ENCODE assay signal across 8 cellular contexts in the genomic region with DNA sequence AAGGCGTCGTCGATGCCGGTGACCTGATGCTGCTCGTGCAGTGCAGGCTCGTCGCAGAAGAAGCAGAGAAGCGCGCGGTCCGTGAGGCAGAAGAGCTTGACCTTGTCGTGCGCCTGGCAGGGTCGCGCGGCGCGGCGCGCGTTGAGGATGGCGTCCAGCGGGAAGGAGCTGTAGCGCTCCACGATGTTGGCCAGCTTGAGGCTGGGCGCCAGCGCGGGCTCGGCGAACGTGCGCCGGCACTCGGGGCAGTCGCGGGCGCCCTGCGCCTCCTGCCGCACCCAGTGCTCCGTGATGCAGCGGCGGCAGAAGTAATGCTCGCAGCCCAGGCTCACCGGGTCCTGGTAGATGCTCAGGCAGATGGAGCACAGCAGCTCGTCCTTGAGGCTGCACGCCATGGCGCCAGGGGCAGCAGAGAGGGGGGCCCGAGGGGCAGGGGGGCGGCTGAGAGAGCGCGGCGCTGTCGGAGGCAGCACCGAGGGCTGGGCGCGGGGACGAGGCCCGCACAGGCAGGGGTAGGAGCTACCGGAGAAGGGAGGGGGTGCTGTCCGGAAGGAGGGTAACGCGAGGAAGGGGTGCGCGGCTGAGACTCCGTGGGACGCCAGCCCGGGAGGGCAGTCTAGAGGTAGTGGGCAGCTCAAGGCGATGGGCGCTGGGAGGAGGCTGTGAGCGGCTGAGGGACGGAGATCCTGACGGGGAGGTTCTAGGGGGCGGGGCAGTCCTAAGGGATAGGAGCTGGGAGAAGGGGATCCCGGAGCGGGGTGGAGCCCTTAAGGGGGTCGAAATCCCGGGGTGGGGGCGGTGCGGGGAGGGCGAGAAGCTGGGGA. TPM values are rescaled to one million over a fixed set of nuclear protein-coding genes. Genes with fewer than 3 reads are reported as not detected.
A peak's percentile ranks its signal among the peaks of the same experiment; 100 is the strongest.
DNase-seq lines count a peak whose midpoint lies in the region; ATAC-seq, FAIRE-seq and TF ChIP-seq lines count a peak whose summit lies in the region.

No MANE protein-coding gene starts in this region.

- no peaks in the 10 kb centered on the region for H3K9me3 ChIP-seq in pancreas

- peak overlapping the region; percentile 61 to 86 (median 82) for H3K4me3 ChIP-seq in pancreas

- WGBS in pancreas, 2 donors, result 1% methylated on average over 66 to 80 of the region's 80 CpGs

- no peak overlapping the region for H3K27ac ChIP-seq in pancreas

- no peak for TF ChIP-seq CTCF in pancreas (IDR thresholded peaks at IDR 0.05)

- no peak for FAIRE-seq in pancreas (lab: Jason Lieb, UNC)

- no peaks in the 10 kb centered on the region for H3K4me1 ChIP-seq in pancreas

- H3K36me3 ChIP-seq in pancreas, result no peaks in the 10 kb centered on the region

- no peaks in the 10 kb centered on the region for H3K36me3 Mint-ChIP-seq in activated T-helper 2 cell treated with anti-CD3 and anti-CD28 coated beads, Interferon-gamma antibody, Interleukin-2, Interleukin-4, amounts not matched to agents 10 μg/mL and 5 μg/mL and 100 μg/mL, durations not matched to agents 14 hours and 24 hours and 36 hours (ENCODE audit: low read depth)

- peak; percentile 70 to 81 (median 74) for DNase-seq in NCI-H1417 (lab: John Stamatoyannopoulos, UW)
- DNase-seq in NCI-H1417 treated with DMSO at 0.1 percent for 48 hours (lab: John Stamatoyannopoulos, UW), result no peak
- DNase-seq in NCI-H748 (lab: John Stamatoyannopoulos, UW; ENCODE audit: unreplicated experiment), result peak; percentile 54
- DNase-seq in activated T-helper 2 cell treated with anti-CD3 and anti-CD28 coated beads, Interferon-gamma antibody, Interleukin-2, Interleukin-4, amounts not matched to agents 10 μg/mL and 5 μg/mL and 100 μg/mL, durations not matched to agents 14 hours and 24 hours and 36 hours (ENCODE audit: low spot score), result peak; percentile 35
- DNase-seq in glomerular visceral epithelial cell (ENCODE audit: extremely low spot score), result peak; percentile 58
- DNase-seq in pancreas, result peak; percentile 36 to 84 (median 62)
- DNase-seq in NK-92 treated with Interleukin-12 subunit alpha and Interleukin-12 subunit beta, amount 100 ng/mL, for 24 hours (lab: John Stamatoyannopoulos, UW), result no peak

- H3K9me3 Mint-ChIP-seq in activated T-helper 2 cell treated with anti-CD3 and anti-CD28 coated beads, Interferon-gamma antibody, Interleukin-2, Interleukin-4, amounts not matched to agents 10 μg/mL and 5 μg/mL and 100 μg/mL, durations not matched to agents 14 hours and 24 hours and 36 hours, result no peaks in the 10 kb centered on the region

- peaks cover 23% of the 10 kb centered on the region for H3K4me1 Mint-ChIP-seq in activated T-helper 2 cell treated with anti-CD3 and anti-CD28 coated beads, Interferon-gamma antibody, Interleukin-2, Interleukin-4, amounts not matched to agents 10 μg/mL and 5 μg/mL and 100 μg/mL, durations not matched to agents 14 hours and 24 hours and 36 hours (ENCODE audit: low read depth)

- peak overlapping the region; percentile 55 for H3K27ac Mint-ChIP-seq in activated T-helper 2 cell treated with anti-CD3 and anti-CD28 coated beads, Interferon-gamma antibody, Interleukin-2, Interleukin-4, amounts not matched to agents 10 μg/mL and 5 μg/mL and 100 μg/mL, durations not matched to agents 14 hours and 24 hours and 36 hours

- intact Hi-C loops in activated T-helper 2 cell treated with anti-CD3 and anti-CD28 coated beads, Interferon-gamma antibody, Interleukin-2, Interleukin-4, amounts not matched to agents 10 μg/mL and 5 μg/mL and 100 μg/mL, durations not matched to agents 14 hours and 24 hours and 36 hours (cut with micrococcal nuclease), result loop anchor here (2.0 to 5.0 kb wide), 2 partner anchors 54 to 76 kb away; a partner anchor contains a TSS
- intact Hi-C loops in pancreas (cut with DNase I), result no loop called here

- peak overlapping the region; percentile 80 for H3K4me3 Mint-ChIP-seq in activated T-helper 2 cell treated with anti-CD3 and anti-CD28 coated beads, Interferon-gamma antibody, Interleukin-2, Interleukin-4, amounts not matched to agents 10 μg/mL and 5 μg/mL and 100 μg/mL, durations not matched to agents 14 hours and 24 hours and 36 hours (ENCODE audit: low read depth)

- peaks cover 25% of the 10 kb centered on the region for H3K27me3 Mint-ChIP-seq in activated T-helper 2 cell treated with anti-CD3 and anti-CD28 coated beads, Interferon-gamma antibody, Interleukin-2, Interleukin-4, amounts not matched to agents 10 μg/mL and 5 μg/mL and 100 μg/mL, durations not matched to agents 14 hours and 24 hours and 36 hours (ENCODE audit: low read depth)

- ATAC-seq in HG02884 (IDR thresholded peaks at IDR 0.05; ENCODE audit: unreplicated experiment), result peak; percentile 20
- peak; percentile 35 to 53 (median 42) for ATAC-seq in pancreas

- H3K27me3 ChIP-seq in pancreas, result no peaks in the 10 kb centered on the region

RNA-seq across cellular contexts. Expression of a gene that starts 0.6 kb away (rescaled TPM):
- 5.0 and 5.6 TPM in 2 replicates for total RNA-seq in activated T-helper 2 cell treated with anti-CD3 and anti-CD28 coated beads, Interferon-gamma antibody, Interleukin-2, Interleukin-4, amounts not matched to agents 10 μg/mL and 5 μg/mL and 100 μg/mL, durations not matched to agents 14 hours and 24 hours and 36 hours
- 1 to 10 TPM; 1.6 to 3.5 (median 2.6) TPM for total RNA-seq in pancreas
- 1 to 10 TPM; 3.1 to 4.3 TPM for polyA plus RNA-seq in pancreas

Comparison
In these comparisons a context has a peak if more than half of its experiments do, and no peak if none do; other contexts are left out.
1. DNase-seq: peak in NCI-H1417 (3 of 3), NCI-H748 (single experiment), activated T-helper 2 cell treated with anti-CD3 and anti-CD28 coated beads, Interferon-gamma antibody, Interleukin-2, Interleukin-4, amounts not matched to agents 10 μg/mL and 5 μg/mL and 100 μg/mL, durations not matched to agents 14 hours and 24 hours and 36 hours (single experiment), glomerular visceral epithelial cell (single experiment) and pancreas (6 of 6); none in NCI-H1417 treated with DMSO at 0.1 percent for 48 hours (single experiment) and NK-92 treated with Interleukin-12 subunit alpha and Interleukin-12 subunit beta, amount 100 ng/mL, for 24 hours (single experiment).